ENCODE assay signal across 22 cellular contexts in genomic region chr16:86181526-86181925, GRCh38.
"Had no signal": no experiment of that assay in that cellular context is flagged by ENCODE, and none has a peak within 500 bp of the region (broad histone marks: within the 10 kb centered on the region; RNA-seq: fewer than 3 reads in every experiment).

No MANE protein-coding gene starts in this region.

- FAIRE-seq: pancreas had no signal

- H3K36me3 ChIP-seq: neural progenitor cell, pancreas, suprapubic skin, tibial artery, upper lobe of left lung, uterus had no signal

- H3K9me3 Mint-ChIP-seq: dendritic cell treated with granulocyte-macrophage colony-stimulating factor and Interleukin-4, amounts not matched to agents 40 ng/mL and 50 ng/mL, for 4 days; natural killer cell treated with Interleukin-12 subunit alpha and Interleukin-12 subunit beta and Interleukin-15 and Interleukin-18, amount 100 ng/mL, for 72 hours; stimulated activated effector memory CD8-positive, alpha-beta T cell treated with anti-CD3 and anti-CD28 coated beads, Interleukin-12 subunit alpha, Interleukin-12 subunit beta, amount 100 ng/mL, for 72 hours had no signal

- H3K36me3 Mint-ChIP-seq: natural killer cell treated with Interleukin-12 subunit alpha and Interleukin-12 subunit beta and Interleukin-15 and Interleukin-18, amount 100 ng/mL, for 72 hours; neural progenitor cell; stimulated activated effector memory CD8-positive, alpha-beta T cell treated with anti-CD3 and anti-CD28 coated beads, Interleukin-12 subunit alpha, Interleukin-12 subunit beta, amount 100 ng/mL, for 72 hours had no signal

- H2AFZ ChIP-seq: neural progenitor cell had no signal

- H3K27ac ChIP-seq: foreskin keratinocyte, neural progenitor cell, pancreas, suprapubic skin, tibial artery, upper lobe of left lung, uterus had no signal

- H3K27me3 ChIP-seq: foreskin keratinocyte, pancreas, upper lobe of left lung, uterus had no signal

- H3K9ac ChIP-seq: neural progenitor cell had no signal

- H3K4me1 Mint-ChIP-seq: neural progenitor cell; stimulated activated effector memory CD8-positive, alpha-beta T cell treated with anti-CD3 and anti-CD28 coated beads, Interleukin-12 subunit alpha, Interleukin-12 subunit beta, amount 100 ng/mL, for 72 hours had no signal

- H3K27ac Mint-ChIP-seq: dendritic cell treated with granulocyte-macrophage colony-stimulating factor and Interleukin-4, amounts not matched to agents 40 ng/mL and 50 ng/mL, for 4 days; natural killer cell treated with Interleukin-12 subunit alpha and Interleukin-12 subunit beta and Interleukin-15 and Interleukin-18, amount 100 ng/mL, for 72 hours; neural progenitor cell; progenitor cell of endocrine pancreas; stimulated activated effector memory CD8-positive, alpha-beta T cell treated with anti-CD3 and anti-CD28 coated beads, Interleukin-12 subunit alpha, Interleukin-12 subunit beta, amount 100 ng/mL, for 72 hours had no signal

- H3K4me1 ChIP-seq: foreskin keratinocyte, neural progenitor cell, pancreas, suprapubic skin, tibial artery, uterus had no signal

- ATAC-seq: foreskin keratinocyte; left colon; left ventricle myocardium superior; pancreas; right cardiac atrium; stimulated activated effector memory CD8-positive, alpha-beta T cell treated with anti-CD3 and anti-CD28 coated beads, Interleukin-12 subunit alpha, Interleukin-12 subunit beta, amount 100 ng/mL, for 72 hours; stimulated activated naive CD8-positive, alpha-beta T cell treated with anti-CD3 and anti-CD28 coated beads, Interleukin-15, Interleukin-2, amounts not matched to agents 100 U/mL and 50 U/mL, for 24 hours had no signal

- H3K4me3 ChIP-seq: lung, neural progenitor cell, pancreas, smooth muscle cell, suprapubic skin, tibial artery, upper lobe of left lung, uterus had no signal

- H3K4me3 Mint-ChIP-seq: dendritic cell treated with granulocyte-macrophage colony-stimulating factor and Interleukin-4, amounts not matched to agents 40 ng/mL and 50 ng/mL, for 4 days; natural killer cell treated with Interleukin-12 subunit alpha and Interleukin-12 subunit beta and Interleukin-15 and Interleukin-18, amount 100 ng/mL, for 72 hours; neural progenitor cell; stimulated activated effector memory CD8-positive, alpha-beta T cell treated with anti-CD3 and anti-CD28 coated beads, Interleukin-12 subunit alpha, Interleukin-12 subunit beta, amount 100 ng/mL, for 72 hours had no signal

- DNase-seq: foreskin keratinocyte; left colon; left ventricle myocardium superior; mesenchymal stem cell; midbrain; occipital lobe; pancreas; right cardiac atrium; stimulated activated CD4-positive, alpha-beta T cell treated with anti-CD3 and anti-CD28 coated beads, Interleukin-4, amount 100 ng/mL, for 1 hour; stimulated activated CD8-positive, alpha-beta memory T cell treated with anti-CD3 and anti-CD28 coated beads, Interleukin-4, amount 100 ng/mL, for 48 hours; stimulated activated naive CD8-positive, alpha-beta T cell treated with anti-CD3 and anti-CD28 coated beads, Interleukin-15, Interleukin-2, amounts not matched to agents 100 U/mL and 50 U/mL, for 24 hours; tibial artery; upper lobe of left lung; uterus had no signal

- H3K4me2 ChIP-seq: neural progenitor cell, smooth muscle cell had no signal

- H3K9me3 ChIP-seq: pancreas, suprapubic skin, tibial artery, upper lobe of left lung had no signal
